ENCODE assay signal across 9 cellular contexts in genomic region chr6:7617954-7618764, GRCh38. TPM values are rescaled to one million over a fixed set of nuclear protein-coding genes. Genes with fewer than 3 reads are reported as not detected.
DNase-seq lines count a peak whose midpoint lies in the region; ATAC-seq and TF ChIP-seq lines count a peak whose summit lies in the region.
"Had no signal": no experiment of that assay in that cellular context is flagged by ENCODE, and none has a peak within 500 bp of the region (broad histone marks: within the 10 kb centered on the region; RNA-seq: fewer than 3 reads in every experiment).

No MANE protein-coding gene starts in this region.

- no peaks in the 10 kb centered on the region for H3K9me3 ChIP-seq in heart right ventricle
- H3K9me3 ChIP-seq in upper lobe of left lung, result no peaks in the 10 kb centered on the region

- TF ChIP-seq CTCF in heart right ventricle (IDR thresholded peaks at IDR 0.05) (no peak), upper lobe of left lung (IDR thresholded peaks at IDR 0.05) (no peak)

- H3K27me3 ChIP-seq in heart right ventricle, result no peaks in the 10 kb centered on the region
- no peaks in the 10 kb centered on the region for H3K27me3 ChIP-seq in upper lobe of left lung

- TF ChIP-seq EP300 in upper lobe of left lung (IDR thresholded peaks at IDR 0.05), result peak in 1 of 4 donors; percentile 32

- no peak overlapping the region for H3K4me3 ChIP-seq in heart right ventricle
- H3K4me3 ChIP-seq in upper lobe of left lung, result no peak overlapping the region

- WGBS in heart right ventricle, 2 donors, result 47 to 66% methylated on average over 11 of the region's 11 CpGs
- WGBS in upper lobe of left lung, 2 donors, result 26 to 52% methylated on average over 7 to 11 of the region's 11 CpGs

- DNase-seq in NCI-H2196 (lab: John Stamatoyannopoulos, UW; ENCODE audit: unreplicated experiment) (peak; percentile 10), NCI-H2196 treated with DMSO at 0.1 percent for 48 hours (lab: John Stamatoyannopoulos, UW; ENCODE audit: unreplicated experiment) (no peak), SKM-1 treated with dmso at 0.1 percent for 144 hours (lab: John Stamatoyannopoulos, UW; ENCODE audit: unreplicated experiment) (peak; percentile 58), heart right ventricle (peak in 1 of 2 donors; percentile 24), upper lobe of left lung (peak in 1 of 2 donors; percentile 68)

- TF ChIP-seq POLR2A in upper lobe of left lung (IDR thresholded peaks at IDR 0.05), result no peak

- H3K36me3 ChIP-seq in heart right ventricle (peaks cover 0 to 14% (median 0%) of the 10 kb centered on the region in 9 donors), upper lobe of left lung (peaks cover 0 to 1% (median under 1%) of the 10 kb centered on the region in 4 donors)

- H3K27ac ChIP-seq in heart right ventricle, result peak overlapping the region in 1 of 10 donors; percentile 83
- H3K27ac ChIP-seq in upper lobe of left lung, result peak overlapping the region in 3 of 4 donors; percentile 5 to 64 (median 48)
- H3K27ac ChIP-seq: 22Rv1 had no signal

- ATAC-seq in HG03103 (IDR thresholded peaks at IDR 0.05; ENCODE audit: low read depth, unreplicated experiment), result peak; percentile 65
- peak in 7 of 8 donors; percentile 26 to 77 (median 51) for ATAC-seq in heart right ventricle
- peak; percentile 38 to 82 for ATAC-seq in upper lobe of left lung (ENCODE audit: low FRiP score in 2 of 2)
- no peak for ATAC-seq in GM21723 (IDR thresholded peaks at IDR 0.05; ENCODE audit: unreplicated experiment)
- no peak for ATAC-seq in HG03097 (IDR thresholded peaks at IDR 0.05; ENCODE audit: low FRiP score, unreplicated experiment)

- intact Hi-C loops in heart right ventricle (cut with DNase I), result loop anchor here in 9 of 10 donors (5.0 to 10.0 kb wide), 8 partner anchors 191 to 943 kb away; no protein-coding TSS in a partner anchor

- H3K4me1 ChIP-seq in heart right ventricle, result peaks cover 0 to 29% (median 8%) of the 10 kb centered on the region in 9 donors
- H3K4me1 ChIP-seq in upper lobe of left lung, result peaks cover 0 to 23% (median 3%) of the 10 kb centered on the region in 4 donors

RNA-seq across cellular contexts. Expression of gene SNRNP48, which starts 28.2 kb away (rescaled TPM):
- 10 to 100 TPM in 9 of 10 donors, 1 to 10 TPM in 1; 9.1 to 21.1 (median 13.1) TPM for total RNA-seq in heart right ventricle
- polyA plus RNA-seq in heart right ventricle, result 10 to 100 TPM; 10.4 to 16.2 TPM
- 10 to 100 TPM in 3 of 6 donors, 1 to 10 TPM in 3; 1.3 to 23.0 (median 10.2) TPM for total RNA-seq in upper lobe of left lung

Comparison
In these comparisons a context has a peak if more than half of its experiments do, and no peak if none do; other contexts are left out.
1. ATAC-seq: peak in HG03103 (single experiment), heart right ventricle (7 of 8) and upper lobe of left lung (2 of 2); none in GM21723 (single experiment) and HG03097 (single experiment).